19 cellular contexts compared by ENCODE assay signal in the genomic region with DNA sequence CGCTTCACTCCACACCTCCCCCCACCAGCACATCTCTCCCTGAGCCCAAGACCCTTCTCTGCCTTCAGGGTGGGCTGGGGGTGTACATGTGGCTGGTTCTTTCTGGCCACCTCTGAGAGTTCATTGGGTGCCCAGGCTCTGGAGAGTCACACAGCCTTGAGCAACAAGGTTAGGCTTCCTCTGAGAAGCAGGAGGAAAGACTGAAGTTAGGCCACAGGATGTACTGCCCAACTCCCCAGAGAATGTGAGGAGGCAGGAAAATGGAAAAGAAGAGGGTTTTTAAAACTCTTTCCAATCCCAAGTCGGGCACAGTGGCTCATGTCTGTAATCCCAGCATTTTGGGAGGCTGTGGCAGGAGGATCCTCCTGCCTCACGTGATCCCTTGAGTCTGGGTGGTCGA. TPM values are rescaled to one million over a fixed set of nuclear protein-coding genes. Genes with fewer than 3 reads are reported as not detected.
DNase-seq lines count a peak whose midpoint lies in the region; ATAC-seq, FAIRE-seq and TF ChIP-seq lines count a peak whose summit lies in the region.
"Had no signal": no experiment of that assay in that cellular context is flagged by ENCODE, and none has a peak within 500 bp of the region (broad histone marks: within the 10 kb centered on the region; RNA-seq: fewer than 3 reads in every experiment).

No MANE protein-coding gene starts in this region.

- H4K20me1 ChIP-seq in GM23338 (replicated peaks; ENCODE audit: insufficient read depth) (peaks cover 60% of the 10 kb centered on the region), GM12878 (ENCODE audit: control insufficient read depth, insufficient read depth) (no peaks in the 10 kb centered on the region)

- RAD21 ChIA-PET in GM12878 (lab: Charles Lee; ENCODE audit: unreplicated experiment) = no interaction called here

- H3F3A ChIP-seq in GM23338 (replicated peaks; ENCODE audit: low read depth) = 0 out of 2 replicates have a peak, but pooled peaks cover 7% of the 10 kb centered on the region

- TF ChIP-seq POLR2A in GM12878 (IDR thresholded peaks at IDR 0.05; ENCODE audit: low read depth, low read length) (no peak), sigmoid colon (IDR thresholded peaks at IDR 0.05) (no peak)

- no peaks in the 10 kb centered on the region for H3K9me3 ChIP-seq in GM12878 (replicated peaks; ENCODE audit: control insufficient read depth, insufficient read depth, low read length)
- no peaks in the 10 kb centered on the region for H3K9me3 ChIP-seq in sigmoid colon
- H3K9me3 ChIP-seq in Caco-2 = no peaks in the 10 kb centered on the region
- H3K9me3 ChIP-seq: tibial nerve had no signal

- H3K9me3 Mint-ChIP-seq in GM23338 = no peaks in the 10 kb centered on the region; the same call in 2 of the 3 replicates
- peaks cover 16% of the 10 kb centered on the region for H3K9me3 Mint-ChIP-seq in glutamatergic neuron (ENCODE audit: unreplicated experiment)
- no peaks in the 10 kb centered on the region for H3K9me3 Mint-ChIP-seq in Caco-2 (ENCODE audit: unreplicated experiment)
- H3K9me3 Mint-ChIP-seq: natural killer cell treated with Interleukin-12 subunit alpha and Interleukin-12 subunit beta and Interleukin-15 and Interleukin-18, amount 100 ng/mL, for 72 hours; stimulated activated naive CD8-positive, alpha-beta T cell treated with anti-CD3 and anti-CD28 coated beads, Interleukin-15, Interleukin-2, amounts not matched to agents 100 ng/mL and 50 ng/mL, for 24 hours had no signal

- intact Hi-C loops in GM12878 (cut with micrococcal nuclease; ENCODE audit: unreplicated experiment) (no loop called here), sigmoid colon (cut with DNase I) (no loop called here), Caco-2 (cut with micrococcal nuclease; ENCODE audit: unreplicated experiment) (no loop called here)

- peaks cover 33% of the 10 kb centered on the region for H3K27me3 Mint-ChIP-seq in GM23338 (ENCODE audit: insufficient read depth, low read depth, poor library complexity)
- peaks cover 9% of the 10 kb centered on the region for H3K27me3 Mint-ChIP-seq in glutamatergic neuron (ENCODE audit: unreplicated experiment)
- H3K27me3 Mint-ChIP-seq in Caco-2 (ENCODE audit: insufficient read depth, unreplicated experiment) = no peaks in the 10 kb centered on the region

- H3K4me3 ChIP-seq in GM23338 (no peak overlapping the region), GM12878 (no peak overlapping the region), sigmoid colon (no peak overlapping the region), Caco-2 (ENCODE audit: low read depth, low read length) (no peak overlapping the region)
- H3K4me3 ChIP-seq: coronary artery, tibial nerve had no signal

- TF ChIP-seq CTCF in GM23338 (conservative IDR thresholded peaks at IDR 0.05; ENCODE audit: low read depth in 2 of 2) (no peak), GM12878 (IDR thresholded peaks at IDR 0.05 in 2 of 3, conservative IDR thresholded peaks at IDR 0.05 in 1 of 3; ENCODE audit: control insufficient read depth in 2 of 3, extremely low read depth in 1 of 3, insufficient read depth in 1 of 3, low read depth in 3 of 3, low read length in 3 of 3) (no peak), glutamatergic neuron (IDR thresholded peaks at IDR 0.05; ENCODE audit: partially characterized antibody, unreplicated experiment) (no peak), sigmoid colon (IDR thresholded peaks at IDR 0.05) (no peak), Caco-2 (IDR thresholded peaks at IDR 0.05; ENCODE audit: insufficient read depth in 1 of 2, low read depth in 1 of 2, low read length in 1 of 2, severe bottlenecking in 1 of 2, unreplicated experiment in 1 of 2) (no peak)

- H3K27ac Mint-ChIP-seq in GM23338 (0 out of 2 replicates have a peak overlapping the region, but pooled peaks have one; percentile 67), glutamatergic neuron (ENCODE audit: unreplicated experiment) (peak overlapping the region; percentile 64), Caco-2 (ENCODE audit: unreplicated experiment) (no peak overlapping the region)
- H3K27ac Mint-ChIP-seq: natural killer cell treated with Interleukin-12 subunit alpha and Interleukin-12 subunit beta and Interleukin-15 and Interleukin-18, amount 100 ng/mL, for 72 hours; stimulated activated naive CD8-positive, alpha-beta T cell treated with anti-CD3 and anti-CD28 coated beads, Interleukin-15, Interleukin-2, amounts not matched to agents 100 ng/mL and 50 ng/mL, for 24 hours had no signal

- no TSS peak for BruUV-seq in GM12878 (replicated peaks; lab: Mats Ljungman, UMichigan)
- no TSS peak for BruUV-seq in Caco-2 (replicated peaks; lab: Mats Ljungman, UMichigan)

- FAIRE-seq in GM12878 (lab: Jason Lieb, UNC) (no peak), GM19239 (lab: Jason Lieb, UNC) (no peak)
- FAIRE-seq: H54, TTC549 had no signal

- H3K4me1 Mint-ChIP-seq in GM23338 = peaks cover 50% of the 10 kb centered on the region
- H3K4me1 Mint-ChIP-seq in glutamatergic neuron (ENCODE audit: low read depth, unreplicated experiment) = peaks cover 31% of the 10 kb centered on the region
- H3K4me1 Mint-ChIP-seq in Caco-2 (ENCODE audit: low read depth, unreplicated experiment) = peaks cover 21% of the 10 kb centered on the region

- H3K4me2 ChIP-seq in GM23338 (no peak overlapping the region), GM12878 (ENCODE audit: control insufficient read depth, insufficient read depth) (0 out of 2 replicates have a peak overlapping the region, but pooled peaks have one; percentile 31)

- DNase-seq in GM23338 (ENCODE audit: low spot score) (no peak), GM12878 (ENCODE audit: low read depth, low spot score) (no peak), glutamatergic neuron (no peak), sigmoid colon (no peak), amniotic stem cell (lab: John Stamatoyannopoulos, UW) (no peak), Caco-2 (no peak), GM19239 (ENCODE audit: insufficient read length, low spot score) (no peak)
- DNase-seq: brain microvascular endothelial cell, head of caudate nucleus, left colon, NCI-H1694, NCI-H2171, NCI-H524 had no signal

- H2AFZ ChIP-seq in GM23338 (no peak overlapping the region), GM12878 (ENCODE audit: control insufficient read depth, low read depth, low read length) (no peak overlapping the region)

- no peak for TF ChIP-seq RAD21 in GM12878 (IDR thresholded peaks at IDR 0.05; ENCODE audit: insufficient read depth, low read depth, low read length)

- no peaks in the 10 kb centered on the region for H3K9me2 ChIP-seq in GM23338 (ENCODE audit: insufficient read depth)

- POLR2A ChIA-PET in GM12878 (lab: Charles Lee) (no interaction called here), Caco-2 (lab: Charles Lee) (no interaction called here)

- in situ Hi-C loops in GM12878 (cut with MboI) = no loop called here

- 17% methylated on average over 4 of the region's 4 CpGs for WGBS in GM12878 (ENCODE audit: insufficient coverage, insufficient replicate concordance, low lambda C conversion rate, missing lambda C conversion rate)
- 67 to 81% methylated on average over 4 of the region's 4 CpGs for WGBS in sigmoid colon, 2 donors

- H3K79me2 ChIP-seq in GM23338 (replicated peaks; ENCODE audit: insufficient read depth) (peaks cover 59% of the 10 kb centered on the region), GM12878 (ENCODE audit: control insufficient read depth, insufficient read depth, low read length) (peaks cover 23% of the 10 kb centered on the region)

- H3K36me3 ChIP-seq in GM23338 (ENCODE audit: insufficient read depth) (peaks cover 5% of the 10 kb centered on the region), GM12878 (ENCODE audit: control insufficient read depth in 2 of 2, insufficient read depth in 2 of 2, low read length in 1 of 2) (peaks cover 4 to 12% of the 10 kb centered on the region in 2 experiments; a peak in 3 of 4 replicates), sigmoid colon (peaks cover 0 to 42% (median 12%) of the 10 kb centered on the region in 4 donors), Caco-2 (ENCODE audit: control insufficient read depth, insufficient read depth, low read length) (peaks cover 1% of the 10 kb centered on the region)

- TF ChIP-seq EP300 in GM12878 (IDR thresholded peaks at IDR 0.05; ENCODE audit: borderline replicate concordance in 1 of 2, control insufficient read depth in 1 of 2, low read depth in 2 of 2, low read length in 2 of 2) (no peak), sigmoid colon (IDR thresholded peaks at IDR 0.05) (no peak)

- ATAC-seq in GM23338 (no peak), GM12878 (no peak)
- ATAC-seq: left colon; natural killer cell treated with Interleukin-12 subunit alpha and Interleukin-12 subunit beta and Interleukin-15 and Interleukin-18, amount 100 ng/mL, for 72 hours had no signal

- CTCF ChIA-PET in GM12878 (lab: Yijun Ruan, JAX) = no interaction called here
- CTCF ChIA-PET in Caco-2 (lab: Charles Lee) = no interaction called here

- H3K27me3 ChIP-seq in GM23338 (ENCODE audit: insufficient read depth) (no peaks in the 10 kb centered on the region), GM12878 (replicated peaks in 1 of 2; ENCODE audit: control insufficient read depth in 2 of 2, insufficient read depth in 2 of 2, low read length in 1 of 2) (no peaks in the 10 kb centered on the region), sigmoid colon (no peaks in the 10 kb centered on the region), Caco-2 (replicated peaks; ENCODE audit: control insufficient read depth, insufficient read depth, low read length) (no peaks in the 10 kb centered on the region)
- H3K27me3 ChIP-seq: brain microvascular endothelial cell, tibial nerve had no signal

- H3K4me3 Mint-ChIP-seq in GM23338 = no peak overlapping the region
- H3K4me3 Mint-ChIP-seq in glutamatergic neuron (ENCODE audit: unreplicated experiment) = no peak overlapping the region
- no peak overlapping the region for H3K4me3 Mint-ChIP-seq in Caco-2 (ENCODE audit: unreplicated experiment)
- H3K4me3 Mint-ChIP-seq: natural killer cell treated with Interleukin-12 subunit alpha and Interleukin-12 subunit beta and Interleukin-15 and Interleukin-18, amount 100 ng/mL, for 72 hours; stimulated activated naive CD8-positive, alpha-beta T cell treated with anti-CD3 and anti-CD28 coated beads, Interleukin-15, Interleukin-2, amounts not matched to agents 100 ng/mL and 50 ng/mL, for 24 hours had no signal

- SMC1A ChIA-PET in GM12878 (lab: Charles Lee; ENCODE audit: uncharacterized antibody, unreplicated experiment) = no interaction called here

- H3K36me3 Mint-ChIP-seq in GM23338 (ENCODE audit: low read depth) = peaks cover 68% of the 10 kb centered on the region
- H3K36me3 Mint-ChIP-seq in glutamatergic neuron (ENCODE audit: unreplicated experiment) = peaks cover 5% of the 10 kb centered on the region
- peaks cover 55% of the 10 kb centered on the region for H3K36me3 Mint-ChIP-seq in Caco-2 (ENCODE audit: insufficient read depth, unreplicated experiment)
- H3K36me3 Mint-ChIP-seq: natural killer cell treated with Interleukin-12 subunit alpha and Interleukin-12 subunit beta and Interleukin-15 and Interleukin-18, amount 100 ng/mL, for 72 hours had no signal

- H3K4me1 ChIP-seq in GM23338 (ENCODE audit: insufficient read depth) (peaks cover 24% of the 10 kb centered on the region), GM12878 (ENCODE audit: control insufficient read depth, insufficient read depth, low read length) (peaks cover 24% of the 10 kb centered on the region), sigmoid colon (peaks cover 0 to 45% (median 30%) of the 10 kb centered on the region in 4 donors), Caco-2 (peaks cover 5% of the 10 kb centered on the region)

- H3K9ac ChIP-seq in GM12878 (ENCODE audit: control insufficient read depth, insufficient read depth, low read length) = no peak overlapping the region

- H3K27ac ChIP-seq in GM23338 (ENCODE audit: low read depth) (no peak overlapping the region), GM12878 (ENCODE audit: control insufficient read depth, insufficient read depth) (no peak overlapping the region), sigmoid colon (peak overlapping the region in 3 of 4 donors; percentile 84 to 88 (median 86))
- H3K27ac ChIP-seq: brain microvascular endothelial cell had no signal

RNA-seq across cellular contexts. Expression of a gene that starts 7.3 kb away (rescaled TPM):
- 21.1 and 23.4 TPM in 2 replicates for total RNA-seq in GM23338 (2014; rRNA removed; shearing (Covaris generic))
- polyA plus RNA-seq in GM23338 (2016; fragmentation: Nextera tagmentation; extraction: Ambion mirVana) (51.9 and 60.9 TPM in 2 replicates), GM12878 (2011; rRNA removed) (7.9 and 15.1 TPM in 2 replicates), GM12878 (2014; fragmentation: Illumina TruSeq; extraction: Trizol) (6.4 and 10.1 TPM in 2 replicates), GM12878 (2014; fragmentation: Nextera tagmentation; extraction: Ambion mirVana) (1 to 10 TPM; 3.1 to 9.8 TPM), GM12878 (2014; rRNA removed) (14.2 and 15.5 TPM in 2 replicates), GM12878 (2016; fragmentation: Nextera tagmentation; extraction: Ambion mirVana) (1 to 10 TPM; 3.0 to 4.1 TPM), sigmoid colon (10 to 100 TPM; 19.6 to 32.6 (median 22.8) TPM)
- total RNA-seq in GM12878 (2013; cell fraction: nucleolus; rRNA removed) = 12.2 and 12.6 TPM in 2 replicates
- total RNA-seq in GM12878 (2014; rRNA removed) (3.7 and 4.5 TPM in 2 replicates), GM12878 (2014; rRNA removed; fragmentation: Illumina TruSeq; extraction: Trizol) (2.7 and 3.1 TPM in 2 replicates), GM12878 (2021) (35.6 and 40.4 TPM in 2 replicates), glutamatergic neuron (ENCODE audit: unreplicated experiment) (70.1 TPM), sigmoid colon (1 to 10 TPM; 4.3 to 8.9 (median 5.6) TPM), Caco-2 (2022) (91.3 and 95.1 TPM in 2 replicates)
- polyA plus RNA-seq in GM12878 (2011; ENCODE audit: low read depth) = 4.3 TPM
- 19.1 and 22.0 TPM in 2 replicates for polyA plus RNA-seq in GM12878 (2011; cell fraction: cytosol; rRNA removed)
- 63.1 and 79.6 TPM in 2 replicates for polyA plus RNA-seq in GM12878 (2011; cell fraction: nucleus; rRNA removed)
- 12.7 TPM in 2 replicates for polyA plus RNA-seq in GM12878 (2012)
- polyA minus RNA-seq in GM12878 (2011; rRNA and poly(A)+ RNA removed) = 9.5 and 13.7 TPM in 2 replicates
- 16.6 and 20.1 TPM in 2 replicates for polyA minus RNA-seq in GM12878 (2011; cell fraction: cytosol; rRNA and poly(A)+ RNA removed)
- 6.2 and 14.6 TPM in 2 replicates for polyA minus RNA-seq in GM12878 (2011; cell fraction: nucleus; rRNA and poly(A)+ RNA removed)
- total RNA-seq: natural killer cell treated with Interleukin-12 subunit alpha and Interleukin-12 subunit beta and Interleukin-15 and Interleukin-18, amount 100 ng/mL, for 72 hours had no signal

RNA-seq across cellular contexts. Expression of a gene that starts 10.7 kb away (rescaled TPM):
- total RNA-seq in GM23338 (2014; rRNA removed; shearing (Covaris generic)) = 0.94 and 3.4 TPM in 2 replicates
- 8.9 and 9.9 TPM in 2 replicates for polyA plus RNA-seq in GM23338 (2016; fragmentation: Nextera tagmentation; extraction: Ambion mirVana)
- 1.1 and 2.4 TPM in 2 replicates for total RNA-seq in GM12878 (2013; cell fraction: nucleolus; rRNA removed)
- 6.7 and 9.0 TPM in 2 replicates for total RNA-seq in GM12878 (2014; rRNA removed)
- 4.3 and 7.3 TPM in 2 replicates for total RNA-seq in GM12878 (2014; rRNA removed; fragmentation: Illumina TruSeq; extraction: Trizol)
- 25.4 and 28.5 TPM in 2 replicates for total RNA-seq in GM12878 (2021)
- 2.6 TPM for polyA plus RNA-seq in GM12878 (2011; ENCODE audit: low read depth)
- 3.9 and 6.0 TPM in 2 replicates for polyA plus RNA-seq in GM12878 (2011; rRNA removed)
- polyA plus RNA-seq in GM12878 (2011; cell fraction: cytosol; rRNA removed) = 3.7 and 9.2 TPM in 2 replicates
- 3.8 and 5.0 TPM in 2 replicates for polyA plus RNA-seq in GM12878 (2011; cell fraction: nucleus; rRNA removed)
- polyA plus RNA-seq in GM12878 (2012) = 5.9 and 6.7 TPM in 2 replicates
- polyA plus RNA-seq in GM12878 (2014; fragmentation: Illumina TruSeq; extraction: Trizol) = 2.9 and 4.3 TPM in 2 replicates
- polyA plus RNA-seq in GM12878 (2014; fragmentation: Nextera tagmentation; extraction: Ambion mirVana) = 1 to 10 TPM; 2.6 to 5.3 TPM
- 23.5 and 24.1 TPM in 2 replicates for polyA plus RNA-seq in GM12878 (2014; rRNA removed)
- polyA plus RNA-seq in GM12878 (2016; fragmentation: Nextera tagmentation; extraction: Ambion mirVana) = 10 to 100 TPM; 34.1 to 38.1 TPM
- 1.0 and 2.7 TPM in 2 replicates for polyA minus RNA-seq in GM12878 (2011; rRNA and poly(A)+ RNA removed)
- polyA minus RNA-seq in GM12878 (2011; cell fraction: cytosol; rRNA and poly(A)+ RNA removed) = 0.83 and 1.1 TPM in 2 replicates
- polyA minus RNA-seq in GM12878 (2011; cell fraction: nucleus; rRNA and poly(A)+ RNA removed) = 2.2 and 2.7 TPM in 2 replicates
- 3.2 TPM for total RNA-seq in glutamatergic neuron (ENCODE audit: unreplicated experiment)
- 10 to 100 TPM in 3 of 4 donors, 1 to 10 TPM in 1; 9.2 to 19.3 (median 14.6) TPM for total RNA-seq in sigmoid colon
- polyA plus RNA-seq in sigmoid colon = 100 to 1,000 TPM; 104 to 115 (median 108) TPM
- total RNA-seq in Caco-2 (2022) = 16.6 and 18.3 TPM in 2 replicates

RNA-seq across cellular contexts. Expression of a gene that starts 11.7 kb away (rescaled TPM):
- 250 and 270 TPM in 2 replicates for total RNA-seq in GM23338 (2014; rRNA removed; shearing (Covaris generic))
- polyA plus RNA-seq in GM23338 (2016; fragmentation: Nextera tagmentation; extraction: Ambion mirVana) (523 and 558 TPM in 2 replicates), GM12878 (2011; rRNA removed) (295 and 448 TPM in 2 replicates), GM12878 (2014; fragmentation: Illumina TruSeq; extraction: Trizol) (277 and 353 TPM in 2 replicates), GM12878 (2014; fragmentation: Nextera tagmentation; extraction: Ambion mirVana) (1,000 to 10,000 TPM; 1,622 to 2,130 TPM), GM12878 (2014; rRNA removed) (499 and 533 TPM in 2 replicates), GM12878 (2016; fragmentation: Nextera tagmentation; extraction: Ambion mirVana) (100 to 1,000 TPM; 612 to 643 TPM), sigmoid colon (100 to 1,000 TPM; 246 to 280 (median 258) TPM)
- 29.4 and 31.3 TPM in 2 replicates for total RNA-seq in GM12878 (2013; cell fraction: nucleolus; rRNA removed)
- total RNA-seq in GM12878 (2014; rRNA removed) (420 and 425 TPM in 2 replicates), GM12878 (2014; rRNA removed; fragmentation: Illumina TruSeq; extraction: Trizol) (331 and 348 TPM in 2 replicates), GM12878 (2021) (298 and 300 TPM in 2 replicates), glutamatergic neuron (ENCODE audit: unreplicated experiment) (121 TPM), sigmoid colon (100 to 1,000 TPM; 135 to 198 (median 153) TPM), Caco-2 (2022) (427 and 465 TPM in 2 replicates)
- polyA plus RNA-seq in GM12878 (2011; ENCODE audit: low read depth) = 132 TPM
- 846 and 874 TPM in 2 replicates for polyA plus RNA-seq in GM12878 (2011; cell fraction: cytosol; rRNA removed)
- 298 and 385 TPM in 2 replicates for polyA plus RNA-seq in GM12878 (2011; cell fraction: nucleus; rRNA removed)
- 170 and 184 TPM in 2 replicates for polyA plus RNA-seq in GM12878 (2012)
- 289 and 473 TPM in 2 replicates for polyA minus RNA-seq in GM12878 (2011; rRNA and poly(A)+ RNA removed)
- polyA minus RNA-seq in GM12878 (2011; cell fraction: cytosol; rRNA and poly(A)+ RNA removed) = 93.5 and 120 TPM in 2 replicates
- polyA minus RNA-seq in GM12878 (2011; cell fraction: nucleus; rRNA and poly(A)+ RNA removed) = 44.1 and 76.5 TPM in 2 replicates

RNA-seq across cellular contexts. Expression of a gene that starts 35.7 kb away (rescaled TPM):
- 2.8 and 3.3 TPM in 2 replicates for total RNA-seq in GM23338 (2014; rRNA removed; shearing (Covaris generic))
- 1.8 and 2.6 TPM in 2 replicates for polyA plus RNA-seq in GM23338 (2016; fragmentation: Nextera tagmentation; extraction: Ambion mirVana)
- total RNA-seq in GM12878 (2013; cell fraction: nucleolus; rRNA removed) = 281 and 323 TPM in 2 replicates
- 44.2 and 46.0 TPM in 2 replicates for total RNA-seq in GM12878 (2014; rRNA removed)
- total RNA-seq in GM12878 (2014; rRNA removed; fragmentation: Illumina TruSeq; extraction: Trizol) = 29.0 and 31.2 TPM in 2 replicates
- 89.0 and 105 TPM in 2 replicates for total RNA-seq in GM12878 (2021)
- 26.0 TPM for polyA plus RNA-seq in GM12878 (2011; ENCODE audit: low read depth)
- polyA plus RNA-seq in GM12878 (2011; rRNA removed) = 33.8 and 47.5 TPM in 2 replicates
- polyA plus RNA-seq in GM12878 (2011; cell fraction: cytosol; rRNA removed) = 31.7 and 44.9 TPM in 2 replicates
- polyA plus RNA-seq in GM12878 (2011; cell fraction: nucleus; rRNA removed) = 244 and 265 TPM in 2 replicates
- 55.5 and 60.9 TPM in 2 replicates for polyA plus RNA-seq in GM12878 (2012)
- 35.2 and 43.6 TPM in 2 replicates for polyA plus RNA-seq in GM12878 (2014; fragmentation: Illumina TruSeq; extraction: Trizol)
- polyA plus RNA-seq in GM12878 (2014; fragmentation: Nextera tagmentation; extraction: Ambion mirVana) = 1 to 10 TPM; 4.8 to 4.9 TPM
- polyA plus RNA-seq in GM12878 (2014; rRNA removed) = 75.7 and 82.4 TPM in 2 replicates
- polyA plus RNA-seq in GM12878 (2016; fragmentation: Nextera tagmentation; extraction: Ambion mirVana) = 1 to 10 TPM; 7.2 to 8.2 TPM
- polyA minus RNA-seq in GM12878 (2011; rRNA and poly(A)+ RNA removed) = 59.4 and 104 TPM in 2 replicates
- 30.6 and 31.9 TPM in 2 replicates for polyA minus RNA-seq in GM12878 (2011; cell fraction: cytosol; rRNA and poly(A)+ RNA removed)
- polyA minus RNA-seq in GM12878 (2011; cell fraction: nucleus; rRNA and poly(A)+ RNA removed) = 72.8 and 128 TPM in 2 replicates
- 59.8 TPM for total RNA-seq in glutamatergic neuron (ENCODE audit: unreplicated experiment)
- 10 to 100 TPM; 48.9 to 90.3 (median 69.9) TPM for total RNA-seq in sigmoid colon
- polyA plus RNA-seq in sigmoid colon = 10 to 100 TPM; 15.3 to 86.5 (median 16.2) TPM
- 69.7 and 72.5 TPM in 2 replicates for total RNA-seq in Caco-2 (2022)

RNA-seq across cellular contexts. Expression of a gene that starts 58.5 kb away (rescaled TPM):
- 36.0 and 43.4 TPM in 2 replicates for total RNA-seq in GM23338 (2014; rRNA removed; shearing (Covaris generic))
- 9.5 and 10.0 TPM in 2 replicates for polyA plus RNA-seq in GM23338 (2016; fragmentation: Nextera tagmentation; extraction: Ambion mirVana)
- total RNA-seq in GM12878 (2013; cell fraction: nucleolus; rRNA removed) = 16.4 and 17.1 TPM in 2 replicates
- total RNA-seq in GM12878 (2014; rRNA removed) = 15.3 and 15.8 TPM in 2 replicates
- total RNA-seq in GM12878 (2014; rRNA removed; fragmentation: Illumina TruSeq; extraction: Trizol) = 18.1 and 22.0 TPM in 2 replicates
- total RNA-seq in GM12878 (2021) = 30.2 and 30.3 TPM in 2 replicates
- polyA plus RNA-seq in GM12878 (2011; ENCODE audit: low read depth) = 9.9 TPM
- 16.7 and 22.4 TPM in 2 replicates for polyA plus RNA-seq in GM12878 (2011; rRNA removed)
- 21.2 and 23.6 TPM in 2 replicates for polyA plus RNA-seq in GM12878 (2011; cell fraction: cytosol; rRNA removed)
- polyA plus RNA-seq in GM12878 (2011; cell fraction: nucleus; rRNA removed) = 31.4 and 35.1 TPM in 2 replicates
- polyA plus RNA-seq in GM12878 (2012) = 13.5 and 17.1 TPM in 2 replicates
- 24.8 and 26.6 TPM in 2 replicates for polyA plus RNA-seq in GM12878 (2014; fragmentation: Illumina TruSeq; extraction: Trizol)
- 1 to 10 TPM; 3.8 to 4.0 TPM for polyA plus RNA-seq in GM12878 (2014; fragmentation: Nextera tagmentation; extraction: Ambion mirVana)
- polyA plus RNA-seq in GM12878 (2014; rRNA removed) = 21.1 and 24.5 TPM in 2 replicates
- 1 to 10 TPM; 8.2 to 8.5 TPM for polyA plus RNA-seq in GM12878 (2016; fragmentation: Nextera tagmentation; extraction: Ambion mirVana)
- 48.0 and 58.2 TPM in 2 replicates for polyA minus RNA-seq in GM12878 (2011; rRNA and poly(A)+ RNA removed)
- polyA minus RNA-seq in GM12878 (2011; cell fraction: cytosol; rRNA and poly(A)+ RNA removed) = 10.4 and 10.9 TPM in 2 replicates
- polyA minus RNA-seq in GM12878 (2011; cell fraction: nucleus; rRNA and poly(A)+ RNA removed) = 6.0 and 7.9 TPM in 2 replicates
- total RNA-seq in glutamatergic neuron (ENCODE audit: unreplicated experiment) = 66.4 TPM
- 10 to 100 TPM; 44.1 to 50.1 (median 44.6) TPM for total RNA-seq in sigmoid colon
- 10 to 100 TPM in 1 of 3 donors, 1 to 10 TPM in 2; 5.1 to 21.6 (median 6.6) TPM for polyA plus RNA-seq in sigmoid colon
- 39.6 and 42.3 TPM in 2 replicates for total RNA-seq in Caco-2 (2022)

Comparison
In these comparisons a context has a peak if more than half of its experiments do, and no peak if none do; other contexts are left out.
1. H3K27ac ChIP-seq: peak in sigmoid colon (3 of 4); none in GM23338 (single experiment) and GM12878 (single experiment).